ENCODE assay signal across 8 cellular contexts in genomic region chr1:27522860-27523665, GRCh38. TPM values are rescaled to one million over a fixed set of nuclear protein-coding genes. Genes with fewer than 3 reads are reported as not detected.
A peak's percentile ranks its signal among the peaks of the same experiment; 100 is the strongest.
DNase-seq lines count a peak whose midpoint lies in the region; ATAC-seq and TF ChIP-seq lines count a peak whose summit lies in the region.

No MANE protein-coding gene starts in this region.

- no peak overlapping the region for H3K27ac ChIP-seq in OCI-LY7 (ENCODE audit: low read depth, low read length, poor library complexity, severe bottlenecking)
- H3K27ac ChIP-seq in iPS-18a (ENCODE audit: low read length): no peak overlapping the region

- H3K27ac Mint-ChIP-seq in activated naive CD4-positive, alpha-beta T cell treated with anti-CD3 and anti-CD28 coated beads, Interleukin-2, amount 10 ng/mL, durations not matched to agents 7 days and 5 days: peak overlapping the region; percentile 95

- BruUV-seq in OCI-LY7 (replicated peaks; lab: Mats Ljungman, UMichigan): no TSS peak

- peak overlapping the region; percentile 83 for H3K4me3 Mint-ChIP-seq in activated naive CD4-positive, alpha-beta T cell treated with anti-CD3 and anti-CD28 coated beads, Interleukin-2, amount 10 ng/mL, durations not matched to agents 7 days and 5 days

- intact Hi-C loops in OCI-LY7 (cut with micrococcal nuclease; ENCODE audit: unreplicated experiment): no loop called here

- no peaks in the 10 kb centered on the region for H3K27me3 Mint-ChIP-seq in activated naive CD4-positive, alpha-beta T cell treated with anti-CD3 and anti-CD28 coated beads, Interleukin-2, amount 10 ng/mL, durations not matched to agents 7 days and 5 days

- ATAC-seq in HG02840 (IDR thresholded peaks at IDR 0.05; ENCODE audit: low FRiP score, unreplicated experiment) (no peak), GM19351 (IDR thresholded peaks at IDR 0.05; ENCODE audit: unreplicated experiment) (no peak), GM19397 (IDR thresholded peaks at IDR 0.05; ENCODE audit: unreplicated experiment) (no peak)

- H3K9me2 ChIP-seq in OCI-LY7 (ENCODE audit: insufficient read depth, low read length): no peaks in the 10 kb centered on the region

- no peaks in the 10 kb centered on the region; the same call in 1 of the 2 replicates for H3K79me2 ChIP-seq in OCI-LY7 (ENCODE audit: insufficient read depth, low read depth, low read length)

- POLR2A ChIA-PET in OCI-LY7 (lab: Charles Lee): interaction anchor here (0.5 to 0.6 kb wide), 3 partner anchors 29 to 61 kb away, joined by 3 to 8 read pairs (median 3); no protein-coding TSS in a partner anchor

- no peaks in the 10 kb centered on the region for H3K27me3 ChIP-seq in iPS-18a (ENCODE audit: control insufficient read depth, insufficient read depth, low read length)

- peak overlapping the region; percentile 28 for H3K9ac ChIP-seq in iPS-18a (ENCODE audit: low read length)

- peaks cover 56% of the 10 kb centered on the region for H3K4me1 ChIP-seq in OCI-LY7 (ENCODE audit: insufficient read depth, low read length, poor library complexity, severe bottlenecking)
- H3K4me1 ChIP-seq in iPS-18a (ENCODE audit: control insufficient read depth, low read depth, low read length): peaks cover 41% of the 10 kb centered on the region

- peaks cover 82% of the 10 kb centered on the region for H3K4me1 Mint-ChIP-seq in activated naive CD4-positive, alpha-beta T cell treated with anti-CD3 and anti-CD28 coated beads, Interleukin-2, amount 10 ng/mL, durations not matched to agents 7 days and 5 days

- H3K9me3 ChIP-seq in OCI-LY7 (ENCODE audit: low read length) (no peaks in the 10 kb centered on the region), iPS-18a (ENCODE audit: control insufficient read depth, low read depth, low read length) (no peaks in the 10 kb centered on the region)

- TF ChIP-seq CTCF in GM12873 (IDR thresholded peaks at IDR 0.05; ENCODE audit: insufficient read depth, low read depth, low read length, missing control alignments) (peak; percentile 26), OCI-LY7 (conservative IDR thresholded peaks at IDR 0.05; ENCODE audit: low read length) (peak; percentile 73)

- no peaks in the 10 kb centered on the region for H3K9me3 Mint-ChIP-seq in activated naive CD4-positive, alpha-beta T cell treated with anti-CD3 and anti-CD28 coated beads, Interleukin-2, amount 10 ng/mL, durations not matched to agents 7 days and 5 days

- peak; percentile 65 for DNase-seq in OCI-LY7 (ENCODE audit: low spot score)
- peak; percentile 83 for DNase-seq in activated naive CD4-positive, alpha-beta T cell treated with anti-CD3 and anti-CD28 coated beads, Interleukin-2, amount 10 ng/mL, durations not matched to agents 7 days and 5 days
- DNase-seq in stimulated activated CD4-positive, alpha-beta T cell treated with anti-CD3 and anti-CD28 coated beads, Interleukin-4, amount 100 ng/mL, for 4 hours: peak; percentile 53 to 56

- H4K20me1 ChIP-seq in OCI-LY7 (ENCODE audit: insufficient read depth, low read length): no peaks in the 10 kb centered on the region

- peak overlapping the region; percentile 30; the same call in 1 of the 2 replicates for H2AFZ ChIP-seq in OCI-LY7 (ENCODE audit: low read length)

- no peak overlapping the region for H3K4me2 ChIP-seq in OCI-LY7 (ENCODE audit: low read length)

- no peak overlapping the region for H3K4me3 ChIP-seq in OCI-LY7 (ENCODE audit: low read depth, low read length, poor library complexity, severe bottlenecking)
- no peak overlapping the region for H3K4me3 ChIP-seq in iPS-18a (ENCODE audit: low read length)

- peaks cover 4% of the 10 kb centered on the region for H3K36me3 Mint-ChIP-seq in activated naive CD4-positive, alpha-beta T cell treated with anti-CD3 and anti-CD28 coated beads, Interleukin-2, amount 10 ng/mL, durations not matched to agents 7 days and 5 days

- no peaks in the 10 kb centered on the region for H3K36me3 ChIP-seq in OCI-LY7 (ENCODE audit: insufficient read depth, low read length)
- H3K36me3 ChIP-seq in iPS-18a (ENCODE audit: control insufficient read depth, low read depth, low read length): no peaks in the 10 kb centered on the region

- CTCF ChIA-PET in OCI-LY7 (lab: Charles Lee; ENCODE audit: unreplicated experiment): no interaction called here
- CTCF ChIA-PET in activated naive CD4-positive, alpha-beta T cell treated with anti-CD3 and anti-CD28 coated beads, Interleukin-2, amount 10 ng/mL, durations not matched to agents 7 days and 5 days (lab: Charles Lee): interaction anchor here (0.5 to 5.3 kb wide), 23 partner anchors 10 to 223 kb away, joined by 3 to 77 read pairs (median 4); partner anchors contain the start of gene AHDC1

RNA-seq across cellular contexts. Expression of gene WASF2, which starts 33.1 kb away (rescaled TPM):
- total RNA-seq in OCI-LY7 (2014; rRNA removed; shearing (Covaris generic)): 25.1 and 26.9 TPM in 2 replicates
- total RNA-seq in OCI-LY7 (2022): 106 and 110 TPM in 2 replicates
